4 cellular contexts compared by ENCODE assay signal in genomic region chr5:66004216-66004615, GRCh38.
"Had no signal": no experiment of that assay in that cellular context is flagged by ENCODE, and none has a peak within 500 bp of the region (broad histone marks: within the 10 kb centered on the region; RNA-seq: fewer than 3 reads in every experiment).

No MANE protein-coding gene starts in this region.

- DNase-seq: H9, HCEC 1CT, IMR-90 had no signal

- H3K4me3 Mint-ChIP-seq: GM23338, H9 had no signal

- H3K4me3 ChIP-seq: GM23338 had no signal

- ATAC-seq: GM23338 had no signal

- H3K9me3 Mint-ChIP-seq: GM23338, H9 had no signal

- H3K27ac Mint-ChIP-seq: GM23338, H9 had no signal
